Comparison of ENCODE assay signal across 1 cellular context in the genomic region with DNA sequence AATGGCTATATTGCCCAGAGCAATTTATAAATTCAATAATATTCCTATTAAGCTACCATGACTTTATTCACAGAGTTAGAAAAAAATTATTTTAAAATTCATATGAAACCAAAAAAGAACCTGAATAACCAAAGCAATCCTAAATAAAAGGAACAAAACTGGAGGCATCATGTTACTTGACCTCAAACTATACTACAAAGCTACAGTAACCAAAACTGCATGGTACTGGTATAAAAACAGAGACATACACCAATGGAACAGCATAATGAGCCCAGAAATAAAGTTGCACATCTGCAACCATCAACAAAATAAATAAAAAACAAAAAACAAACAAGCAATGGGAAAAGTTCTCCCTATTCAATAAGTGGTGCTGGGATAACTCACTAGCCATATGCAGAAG.
TF ChIP-seq lines count a peak whose summit lies in the region.

No MANE protein-coding gene starts in this region.

TF ChIP-seq in HEK293, 187 proteins besides CTCF, POLR2A, EP300 and RAD21 (continued from another document):
- 0 out of 2 replicates have a peak, but pooled peaks have one; percentile 62 for TF ChIP-seq ZNF280D (tag by site-specific recombination; IDR thresholded peaks at IDR 0.05)
- no peak for TF ChIP-seq SP7 (tag by site-specific recombination; IDR thresholded peaks at IDR 0.05)
- no peak for TF ChIP-seq ZNF837 (tag by site-specific recombination; IDR thresholded peaks at IDR 0.05)
- TF ChIP-seq ZNF791 (tag by site-specific recombination; IDR thresholded peaks at IDR 0.05) = no peak
- no peak for TF ChIP-seq ZNF19 (tag by site-specific recombination; IDR thresholded peaks at IDR 0.05; ENCODE audit: low read depth)
- TF ChIP-seq GLI2 (tag by site-specific recombination; IDR thresholded peaks at IDR 0.05; ENCODE audit: borderline replicate concordance, low read depth) = no peak
- TF ChIP-seq ZNF830 (tag by site-specific recombination; IDR thresholded peaks at IDR 0.05; ENCODE audit: low read depth) = no peak
- TF ChIP-seq, protein P1, sequence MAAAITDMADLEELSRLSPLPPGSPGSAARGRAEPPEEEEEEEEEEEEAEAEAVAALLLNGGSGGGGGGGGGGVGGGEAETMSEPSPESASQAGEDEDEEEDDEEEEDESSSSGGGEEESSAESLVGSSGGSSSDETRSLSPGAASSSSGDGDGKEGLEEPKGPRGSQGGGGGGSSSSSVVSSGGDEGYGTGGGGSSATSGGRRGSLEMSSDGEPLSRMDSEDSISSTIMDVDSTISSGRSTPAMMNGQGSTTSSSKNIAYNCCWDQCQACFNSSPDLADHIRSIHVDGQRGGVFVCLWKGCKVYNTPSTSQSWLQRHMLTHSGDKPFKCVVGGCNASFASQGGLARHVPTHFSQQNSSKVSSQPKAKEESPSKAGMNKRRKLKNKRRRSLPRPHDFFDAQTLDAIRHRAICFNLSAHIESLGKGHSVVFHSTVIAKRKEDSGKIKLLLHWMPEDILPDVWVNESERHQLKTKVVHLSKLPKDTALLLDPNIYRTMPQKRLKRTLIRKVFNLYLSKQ (tag by site-specific recombination; IDR thresholded peaks at IDR 0.05; ENCODE audit: borderline replicate concordance) = no peak
TF ChIP-seq in HEK293: peak in this region for 2.
